Comparison of ENCODE assay signal across 16 cellular contexts in the genomic region with DNA sequence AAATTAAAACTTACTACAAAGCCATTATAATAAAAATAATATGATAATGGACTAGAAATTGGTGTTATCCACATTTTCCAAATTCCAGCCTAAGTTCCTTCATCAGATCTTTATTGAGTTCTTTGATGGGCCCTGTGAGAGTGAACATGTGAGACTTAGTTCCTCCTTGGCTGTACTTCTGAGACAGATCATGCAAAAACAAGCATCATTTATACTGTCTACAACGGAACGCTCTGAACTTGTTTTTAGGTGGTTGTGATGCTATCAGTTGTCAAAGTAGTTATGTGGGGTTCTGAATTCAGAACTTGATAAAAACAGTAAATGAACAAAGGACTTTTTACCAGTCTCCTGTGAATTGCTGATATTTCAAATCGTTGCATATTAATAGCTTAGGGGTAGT. TPM values are rescaled to one million over a fixed set of nuclear protein-coding genes. Genes with fewer than 3 reads are reported as not detected.
DNase-seq lines count a peak whose midpoint lies in the region; ATAC-seq and TF ChIP-seq lines count a peak whose summit lies in the region.
"Had no signal": no experiment of that assay in that cellular context is flagged by ENCODE, and none has a peak within 500 bp of the region (broad histone marks: within the 10 kb centered on the region; RNA-seq: fewer than 3 reads in every experiment).

No MANE protein-coding gene starts in this region.

- in situ Hi-C loops in G401 (cut with HindIII; ENCODE audit: low sequenced_read_pairs): no loop called here

- peak; percentile 10 for DNase-seq in NOMO-1 treated with DMSO at 0.1 percent for 48 hours (lab: John Stamatoyannopoulos, UW; ENCODE audit: unreplicated experiment)
- no peak for DNase-seq in NOMO-1 (lab: John Stamatoyannopoulos, UW; ENCODE audit: unreplicated experiment in 2 of 2)
- DNase-seq in NAMALWA (ENCODE audit: low spot score): peak; percentile 59
- no peak for DNase-seq in stimulated activated naive B cell treated with anti-CD40 and anti-IgM and Interleukin-4, amounts not matched to agents 10 μg/mL and 1 μg/mL and 100 μg/mL, for 72 hours
- no peak for DNase-seq in head of caudate nucleus
- DNase-seq in G401 (ENCODE audit: low spot score): no peak
- DNase-seq: BE2C; CD4-positive, alpha-beta memory T cell; DMS153; NCI-H187; NCI-H510A; NCI-H774; SW 1271 had no signal

- peaks cover 45% of the 10 kb centered on the region for H3K4me1 Mint-ChIP-seq in brain
- peaks cover 35 to 55% of the 10 kb centered on the region in 2 donors for H3K4me1 Mint-ChIP-seq in stimulated activated naive B cell treated with anti-CD40 and anti-IgM and Interleukin-4, amounts not matched to agents 10 μg/mL and 1 μg/mL and 100 μg/mL, for 72 hours
- H3K4me1 Mint-ChIP-seq: CD4-positive, alpha-beta memory T cell had no signal

- peak overlapping the region in 3 of 5 experiments; percentile 12 to 40 (median 38) for H3K27ac Mint-ChIP-seq in brain
- H3K27ac Mint-ChIP-seq in stimulated activated naive B cell treated with anti-CD40 and anti-IgM and Interleukin-4, amounts not matched to agents 10 μg/mL and 1 μg/mL and 100 μg/mL, for 72 hours: peak overlapping the region; percentile 92
- H3K27ac Mint-ChIP-seq: CD4-positive, alpha-beta memory T cell had no signal

- no peaks in the 10 kb centered on the region for H3K36me3 Mint-ChIP-seq in brain
- peaks cover 6 to 8% of the 10 kb centered on the region in 2 donors for H3K36me3 Mint-ChIP-seq in stimulated activated naive B cell treated with anti-CD40 and anti-IgM and Interleukin-4, amounts not matched to agents 10 μg/mL and 1 μg/mL and 100 μg/mL, for 72 hours
- H3K36me3 Mint-ChIP-seq: CD4-positive, alpha-beta memory T cell had no signal

- intact Hi-C loops in head of caudate nucleus (cut with DNase I): no loop called here

- TF ChIP-seq CTCF in brain (conservative IDR thresholded peaks at IDR 0.05): no peak

- no peaks in the 10 kb centered on the region for H3K27me3 Mint-ChIP-seq in brain
- no peaks in the 10 kb centered on the region for H3K27me3 Mint-ChIP-seq in stimulated activated naive B cell treated with anti-CD40 and anti-IgM and Interleukin-4, amounts not matched to agents 10 μg/mL and 1 μg/mL and 100 μg/mL, for 72 hours

- ATAC-seq in stimulated activated naive B cell treated with anti-CD40 and anti-IgM and Interleukin-4, amounts not matched to agents 10 μg/mL and 1 μg/mL and 100 μg/mL, for 72 hours (replicated peaks): peak; percentile 76 to 81
- ATAC-seq in HG03378 (IDR thresholded peaks at IDR 0.05; ENCODE audit: unreplicated experiment): no peak
- ATAC-seq: Panc1 had no signal

- peaks cover 0 to 7% (median 0%) of the 10 kb centered on the region in 5 experiments for H3K9me3 Mint-ChIP-seq in brain
- no peaks in the 10 kb centered on the region for H3K9me3 Mint-ChIP-seq in stimulated activated naive B cell treated with anti-CD40 and anti-IgM and Interleukin-4, amounts not matched to agents 10 μg/mL and 1 μg/mL and 100 μg/mL, for 72 hours
- H3K9me3 Mint-ChIP-seq: CD4-positive, alpha-beta memory T cell had no signal

- no peak overlapping the region for H3K4me3 Mint-ChIP-seq in brain
- H3K4me3 Mint-ChIP-seq in stimulated activated naive B cell treated with anti-CD40 and anti-IgM and Interleukin-4, amounts not matched to agents 10 μg/mL and 1 μg/mL and 100 μg/mL, for 72 hours: peak overlapping the region; percentile 51 to 60
- H3K4me3 Mint-ChIP-seq: CD4-positive, alpha-beta memory T cell had no signal

RNA-seq across cellular contexts. Expression of gene JADE3, which starts 48.9 kb away (rescaled TPM):
- 14.1 TPM for polyA plus RNA-seq in brain (ENCODE audit: insufficient read depth, low read depth, low replicate concordance)
- 6.9 and 17.3 TPM in 2 replicates for total RNA-seq in G401 (2014; rRNA removed; shearing (Covaris generic))

Comparison
In these comparisons a context has a peak if more than half of its experiments do, and no peak if none do; other contexts are left out.
1. DNase-seq: peak in NOMO-1 treated with DMSO at 0.1 percent for 48 hours (single experiment) and NAMALWA (single experiment); none in NOMO-1 (0 of 2), stimulated activated naive B cell treated with anti-CD40 and anti-IgM and Interleukin-4, amounts not matched to agents 10 μg/mL and 1 μg/mL and 100 μg/mL, for 72 hours (single experiment), head of caudate nucleus (0 of 42) and G401 (single experiment).
2. H3K4me3 Mint-ChIP-seq: peak in stimulated activated naive B cell treated with anti-CD40 and anti-IgM and Interleukin-4, amounts not matched to agents 10 μg/mL and 1 μg/mL and 100 μg/mL, for 72 hours (2 of 2); none in brain (0 of 5).